In the genomic region with DNA sequence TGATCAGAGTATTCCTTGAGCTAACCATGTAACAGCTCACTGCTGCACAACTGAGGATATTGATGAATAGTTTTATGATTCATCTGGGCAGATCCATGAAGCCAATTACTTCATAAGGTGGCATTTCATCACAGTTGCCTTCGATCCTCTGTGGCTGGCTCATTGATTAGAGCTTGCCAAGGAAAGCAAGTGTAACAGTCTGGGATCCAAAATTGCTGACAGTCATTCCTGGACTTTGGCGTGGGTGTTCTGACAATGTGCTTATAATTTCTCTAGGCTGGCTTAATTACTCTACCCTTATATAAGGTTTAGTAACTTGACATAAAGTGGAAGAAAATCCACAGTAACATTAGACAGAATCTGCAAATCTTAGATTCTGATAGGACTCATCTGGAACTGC, we compare ENCODE assay signal across 22 cellular contexts.
"Had no signal": no experiment of that assay in that cellular context is flagged by ENCODE, and none has a peak within 500 bp of the region (broad histone marks: within the 10 kb centered on the region; RNA-seq: fewer than 3 reads in every experiment).

No MANE protein-coding gene starts in this region.

- H3K79me2 ChIP-seq: hepatocyte had no signal

- H3K9me3 ChIP-seq: heart right ventricle, left ventricle myocardium inferior, mucosa of descending colon, ovary, sigmoid colon, transverse colon, upper lobe of left lung, vagina had no signal

- H3K4me3 ChIP-seq: heart right ventricle, hepatocyte, left ventricle myocardium inferior, lung, mucosa of descending colon, ovary, sigmoid colon, smooth muscle cell, transverse colon, upper lobe of left lung, vagina had no signal

- ATAC-seq: heart right ventricle; mucosa of descending colon; naive thymus-derived CD4-positive, alpha-beta T cell; natural killer cell treated with Interleukin-12 subunit alpha and Interleukin-12 subunit beta and Interleukin-15 and Interleukin-18, amount 100 ng/mL, for 72 hours; right cardiac atrium; stimulated activated effector memory CD8-positive, alpha-beta T cell treated with anti-CD3 and anti-CD28 coated beads, Interleukin-12 subunit alpha, Interleukin-12 subunit beta, amount 100 ng/mL, for 72 hours had no signal

- H3K4me1 ChIP-seq: heart right ventricle, left ventricle myocardium inferior, sigmoid colon, transverse colon, upper lobe of left lung, vagina had no signal

- H3K36me3 ChIP-seq: heart right ventricle, left ventricle myocardium inferior, ovary, sigmoid colon, transverse colon, upper lobe of left lung, vagina had no signal

- DNase-seq: heart right ventricle; islet precursor cell; left ventricle myocardium inferior; midbrain; mucosa of descending colon; naive thymus-derived CD4-positive, alpha-beta T cell; ovary; retina; right cardiac atrium; sigmoid colon; stimulated activated CD4-positive, alpha-beta T cell treated with anti-CD3 and anti-CD28 coated beads, Interleukin-1b, Interleukin-23, amount 100 ng/mL, for 48 hours; stimulated activated CD4-positive, alpha-beta T cell treated with anti-CD3 and anti-CD28 coated beads, Interleukin-2, amount 100 ng/mL, for 48 hours; stimulated activated naive CD4-positive, alpha-beta T cell; substantia nigra; transverse colon; upper lobe of left lung had no signal

- H3K27ac ChIP-seq: heart right ventricle, hepatocyte, left ventricle myocardium inferior, ovary, sigmoid colon, transverse colon, upper lobe of left lung, vagina had no signal

- H3K27me3 ChIP-seq: hepatocyte, ovary, sigmoid colon, transverse colon, upper lobe of left lung, vagina had no signal

- H2AFZ ChIP-seq: hepatocyte had no signal

- H3K4me2 ChIP-seq: hepatocyte, smooth muscle cell had no signal
